Comparison of ENCODE assay signal across 29 cellular contexts in the genomic region with DNA sequence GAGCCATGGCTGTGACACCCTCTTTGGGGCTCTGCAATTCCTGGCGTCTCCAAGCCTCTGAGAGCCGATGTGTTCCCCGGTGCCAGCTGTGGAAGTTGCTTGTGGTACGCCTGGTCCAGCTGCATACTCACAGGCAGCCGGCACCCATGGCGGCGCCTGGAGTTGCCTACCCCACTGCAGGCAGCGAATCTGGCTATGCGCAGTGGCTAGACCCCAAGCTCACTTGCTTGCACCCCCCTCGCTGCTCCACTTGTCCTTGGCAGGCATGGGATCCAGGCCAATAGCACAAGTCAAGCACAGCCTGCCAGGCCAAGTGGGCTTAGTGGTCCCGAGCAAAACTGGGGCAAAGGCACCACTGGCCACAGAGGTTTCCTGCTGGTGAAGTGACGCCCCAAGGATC. TPM values are rescaled to one million over a fixed set of nuclear protein-coding genes. Genes with fewer than 3 reads are reported as not detected.
DNase-seq lines count a peak whose midpoint lies in the region; ATAC-seq and TF ChIP-seq lines count a peak whose summit lies in the region.
"Had no signal": no experiment of that assay in that cellular context is flagged by ENCODE, and none has a peak within 500 bp of the region (broad histone marks: within the 10 kb centered on the region; RNA-seq: fewer than 3 reads in every experiment).

No MANE protein-coding gene starts in this region.

- H4K8ac ChIP-seq in H9 (replicated peaks; ENCODE audit: insufficient read length, low read depth, low read length) = no peak overlapping the region

- H3T11ph ChIP-seq in H9 (ENCODE audit: low read length) = no peak overlapping the region

- no peak overlapping the region for H2BK15ac ChIP-seq in H9 (ENCODE audit: low read depth, low read length)

- no peak overlapping the region for H3K14ac ChIP-seq in H9 (ENCODE audit: insufficient read depth, low read length)

- DNase-seq in Daoy (ENCODE audit: low read depth) = peak; percentile 0
- peak; percentile 25 for DNase-seq in H9
- DNase-seq in lower lobe of right lung = peak; percentile 37
- peak; percentile 12 for DNase-seq in testis
- no peak for DNase-seq in ecto neural progenitor cell (ENCODE audit: low spot score)
- DNase-seq: C1 segment of cervical spinal cord; Caco-2; CD8-positive, alpha-beta T cell; EL; GDM1; Kasumi-1; NCI-H1105; NCI-H1436 treated with DMSO at 0.1 percent for 48 hours; NCI-H187 treated with DMSO at 0.1 percent for 48 hours; NCI-H2107; NCI-H524 treated with DMSO at 0.1 percent for 48 hours; NCI-H774; NK-92 treated with Interleukin-12 subunit alpha and Interleukin-12 subunit beta, amount 100 ng/mL, for 24 hours; PC-3; Right ventricle myocardium superior had no signal

- no peak overlapping the region for H3K9ac ChIP-seq in H9 (ENCODE audit: extremely low read depth, insufficient read length, low read length)

- TF ChIP-seq CTCF in H9 (conservative IDR thresholded peaks at IDR 0.05) = no peak
- no peak for TF ChIP-seq CTCF in lower lobe of right lung (IDR thresholded peaks at IDR 0.05)
- no peak for TF ChIP-seq CTCF in testis (IDR thresholded peaks at IDR 0.05)

- H3K27me3 ChIP-seq in H9 (ENCODE audit: insufficient read depth, low read length) = no peaks in the 10 kb centered on the region
- H3K27me3 ChIP-seq in lower lobe of right lung (ENCODE audit: low read depth) = no peaks in the 10 kb centered on the region
- H3K27me3 ChIP-seq in testis = no peaks in the 10 kb centered on the region
- H3K27me3 ChIP-seq: SJSA1 had no signal

- no peak overlapping the region for H3K23ac ChIP-seq in H9 (ENCODE audit: insufficient read length, low read depth, low read length)

- no peaks in the 10 kb centered on the region for H4K20me1 ChIP-seq in H9 (ENCODE audit: control insufficient read depth, insufficient read depth, insufficient read length)

- TF ChIP-seq POLR2A in testis (IDR thresholded peaks at IDR 0.05) = no peak

- H3K4me1 ChIP-seq in H9 (ENCODE audit: insufficient read depth, low read length) (no peaks in the 10 kb centered on the region), lower lobe of right lung (no peaks in the 10 kb centered on the region), testis (no peaks in the 10 kb centered on the region)
- H3K4me1 ChIP-seq: Caco-2, SJSA1 had no signal

- H3K4me3 ChIP-seq in lower lobe of right lung (no peak overlapping the region), testis (peak overlapping the region in 1 of 2 donors; percentile 3)
- H3K4me3 ChIP-seq: GM12878, K562, SJSA1 had no signal

- no peaks in the 10 kb centered on the region for H3K27me3 Mint-ChIP-seq in H9 (ENCODE audit: low read depth)

- no peak overlapping the region for H3K4me3 Mint-ChIP-seq in H9
- H3K4me3 Mint-ChIP-seq: CD8-positive, alpha-beta T cell had no signal

- H4K91ac ChIP-seq in H9 (ENCODE audit: insufficient read length, low read depth, low read length) = no peak overlapping the region

- H3K56ac ChIP-seq in H9 (ENCODE audit: insufficient read length, low read depth, low read length) = no peak overlapping the region

- H2AK5ac ChIP-seq in H9 (ENCODE audit: insufficient read length, low read length) = no peak overlapping the region

- H3K79me2 ChIP-seq in H9 (ENCODE audit: insufficient read depth, low read length) = no peaks in the 10 kb centered on the region

- H3K36me3 ChIP-seq in lower lobe of right lung (no peaks in the 10 kb centered on the region), testis (ENCODE audit: low read depth, missing control alignments) (no peaks in the 10 kb centered on the region)
- H3K36me3 ChIP-seq: SJSA1 had no signal

- no peak overlapping the region for H3K4me2 ChIP-seq in H9 (ENCODE audit: insufficient read depth, insufficient read length, low read length)

- no peak for ATAC-seq in lower lobe of right lung
- no peak for ATAC-seq in HG03196 (IDR thresholded peaks at IDR 0.05; ENCODE audit: unreplicated experiment)
- no peak for ATAC-seq in HG03442 (IDR thresholded peaks at IDR 0.05; ENCODE audit: unreplicated experiment)
- ATAC-seq: CD8-positive, alpha-beta T cell; GM12878; HCT116; K562; PC-3 had no signal

- peaks cover 0 to 4% of the 10 kb centered on the region in 2 experiments; a peak in 4 of 5 replicates for H3K9me3 Mint-ChIP-seq in H9

- H2BK12ac ChIP-seq in H9 (ENCODE audit: insufficient read length, low read depth, low read length) = no peak overlapping the region

- no peak overlapping the region for H3K27ac ChIP-seq in H9 (ENCODE audit: insufficient read length, low read depth, low read length)
- H3K27ac ChIP-seq in lower lobe of right lung = no peak overlapping the region
- H3K27ac ChIP-seq in testis = no peak overlapping the region
- H3K27ac ChIP-seq: SJSA1 had no signal

- H3K79me1 ChIP-seq in H9 (ENCODE audit: insufficient read depth, low read depth, low read length, poor library complexity, severe bottlenecking) = no peaks in the 10 kb centered on the region

- intact Hi-C loops in lower lobe of right lung (cut with DNase I) = no loop called here
- intact Hi-C loops in testis (cut with DNase I; ENCODE audit: low total_unique reads) = no loop called here

- H3K36me3 Mint-ChIP-seq in H9 (ENCODE audit: insufficient read depth in 1 of 3, low read depth in 3 of 3) = no peaks in the 10 kb centered on the region
- H3K36me3 Mint-ChIP-seq: CD8-positive, alpha-beta T cell had no signal

- H4K5ac ChIP-seq in H9 (ENCODE audit: insufficient read length, low read depth, low read length) = no peak overlapping the region

- no peak overlapping the region for H3K27ac Mint-ChIP-seq in H9
- H3K27ac Mint-ChIP-seq: CD8-positive, alpha-beta T cell had no signal

- no peak overlapping the region for H3K18ac ChIP-seq in H9 (ENCODE audit: insufficient read length, low read depth, low read length)

- H2BK20ac ChIP-seq in H9 (ENCODE audit: low read depth, low read length, poor library complexity, severe bottlenecking) = no peak overlapping the region

- H3K4ac ChIP-seq in H9 (ENCODE audit: low read depth, low read length) = no peak overlapping the region

- no peaks in the 10 kb centered on the region for H3K9me3 ChIP-seq in H9 (ENCODE audit: control insufficient read depth, low read depth, low read length)
- no peaks in the 10 kb centered on the region for H3K9me3 ChIP-seq in lower lobe of right lung
- no peaks in the 10 kb centered on the region for H3K9me3 ChIP-seq in testis
- H3K9me3 ChIP-seq: Caco-2 had no signal

- no peak overlapping the region for H2BK5ac ChIP-seq in H9 (ENCODE audit: insufficient read length, low read length)

- no peak overlapping the region for H2BK120ac ChIP-seq in H9 (ENCODE audit: low read depth, low read length, poor library complexity, severe bottlenecking)

- H3K4me1 Mint-ChIP-seq in H9 = no peaks in the 10 kb centered on the region

- WGBS in H9 (ENCODE audit: extremely low coverage, insufficient read length, low lambda C conversion rate) = no CpG with 5 or more reads among the region's 12 CpGs
- 72 to 74% methylated on average over 9 to 12 of the region's 12 CpGs for WGBS in testis, 2 donors

- no peaks in the 10 kb centered on the region for H3K23me2 ChIP-seq in H9 (ENCODE audit: insufficient read length, low read depth, low read length, poor library complexity, severe bottlenecking)

- H2AFZ ChIP-seq in H9 (ENCODE audit: low read length) = no peak overlapping the region

RNA-seq across cellular contexts. Expression of gene GABRA6, which starts 24.7 kb away (rescaled TPM):
- not detected in 2 replicates for total RNA-seq in Daoy (2014; rRNA removed; shearing (Covaris generic))
- total RNA-seq in H9 (2021) = not detected in 2 replicates
- not detected for total RNA-seq in lower lobe of right lung
- total RNA-seq in testis = 1 to 10 TPM; 1.1 to 6.2 TPM
- 0.49 TPM for polyA plus RNA-seq in testis (ENCODE audit: insufficient read depth, low read depth, low replicate concordance)
- total RNA-seq: A673; Caco-2; CD8-positive, alpha-beta T cell; GM12878; H1; K562; M059J; PC-3; Right ventricle myocardium superior; SJSA1 had no signal
- polyA plus RNA-seq: GM12878, H1, K562 had no signal
